ENCODE assay signal across 8 cellular contexts in the genomic region with DNA sequence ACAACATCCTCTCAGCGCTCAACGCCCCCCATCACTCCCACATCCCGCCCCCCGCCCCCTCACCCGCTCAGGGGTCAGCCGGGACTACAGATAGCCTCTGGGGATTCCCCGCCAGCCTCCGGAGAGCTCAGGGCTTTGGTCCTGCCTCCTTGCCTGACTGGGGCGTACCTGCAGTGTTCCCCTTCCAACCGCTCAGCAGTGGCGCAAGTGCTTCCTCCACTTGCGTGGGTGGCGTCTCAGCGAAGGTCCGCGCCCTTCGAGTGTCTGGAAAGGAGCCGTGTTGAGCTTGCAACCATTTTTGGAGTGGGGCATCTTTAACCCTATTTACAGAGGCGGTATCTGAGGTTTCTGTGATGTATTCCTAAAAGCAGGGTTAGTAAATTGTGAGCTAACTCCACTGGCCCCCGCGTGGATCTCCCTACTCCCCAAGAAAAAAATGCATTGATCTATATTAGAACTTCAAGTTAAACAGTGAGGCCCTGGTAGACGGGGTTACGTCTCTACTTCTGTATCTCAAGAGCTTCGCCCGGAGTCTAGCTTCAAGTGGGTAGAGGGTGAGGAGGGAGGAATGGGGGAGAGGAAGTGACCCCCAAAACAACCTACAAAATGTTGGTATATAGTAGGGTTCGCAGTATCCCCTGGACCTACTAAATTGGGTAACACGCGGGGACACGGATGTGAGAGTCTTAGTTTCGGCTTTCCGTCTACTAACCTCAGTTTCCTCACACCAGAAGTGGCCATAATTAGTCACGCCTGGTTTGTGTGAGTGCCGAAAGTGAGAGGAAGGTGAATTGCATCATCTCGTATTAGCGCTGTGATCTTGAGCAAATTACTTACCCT. TPM values are rescaled to one million over a fixed set of nuclear protein-coding genes. Genes with fewer than 3 reads are reported as not detected.
DNase-seq lines count a peak whose midpoint lies in the region; ATAC-seq and TF ChIP-seq lines count a peak whose summit lies in the region.

No MANE protein-coding gene starts in this region.

- no peak overlapping the region for H3K4me3 Mint-ChIP-seq in Calu3 (ENCODE audit: low read depth, unreplicated experiment)

- H3K14ac ChIP-seq in mesenchymal stem cell (ENCODE audit: low read length in 2 of 2), result no peak overlapping the region

- BruUV-seq in Calu3 (replicated peaks; lab: Mats Ljungman, UMichigan), result no TSS peak

- no peak overlapping the region for H2BK15ac ChIP-seq in mesenchymal stem cell (ENCODE audit: low read depth, poor library complexity, severe bottlenecking)

- H3K4me2 ChIP-seq in mesenchymal stem cell (ENCODE audit: low read length, poor library complexity, severe bottlenecking), result no peak overlapping the region

- no peaks in the 10 kb centered on the region for H3K9me3 Mint-ChIP-seq in Calu3 (ENCODE audit: low read depth, unreplicated experiment)

- no peak overlapping the region for H2BK12ac ChIP-seq in mesenchymal stem cell (ENCODE audit: low read length in 2 of 2)

- H3K27ac Mint-ChIP-seq in Calu3 (ENCODE audit: unreplicated experiment), result no peak overlapping the region

- H3K27ac ChIP-seq in mesenchymal stem cell (ENCODE audit: low read length, poor library complexity, severe bottlenecking), result no peak overlapping the region

- no peak overlapping the region for H2AFZ ChIP-seq in mesenchymal stem cell (ENCODE audit: low read depth, low read length)

- no peaks in the 10 kb centered on the region for H3K4me1 Mint-ChIP-seq in Calu3 (ENCODE audit: low read depth, unreplicated experiment)

- H3K27me3 Mint-ChIP-seq in Calu3 (ENCODE audit: unreplicated experiment), result peaks cover 14% of the 10 kb centered on the region

- no peaks in the 10 kb centered on the region for H3K36me3 ChIP-seq in mesenchymal stem cell (ENCODE audit: control insufficient read depth in 1 of 2, insufficient read depth in 2 of 2, low read depth in 1 of 2, low read length in 2 of 2)

- H3K9me3 ChIP-seq in mesenchymal stem cell (ENCODE audit: control insufficient read depth, low read length), result peaks cover 12% of the 10 kb centered on the region

- no peak overlapping the region for H3K23ac ChIP-seq in mesenchymal stem cell (ENCODE audit: low read length in 2 of 2)

- no peak overlapping the region for H2AK5ac ChIP-seq in mesenchymal stem cell (ENCODE audit: low read length, severe bottlenecking)

- H3K4me1 ChIP-seq in mesenchymal stem cell (ENCODE audit: control insufficient read depth, insufficient read depth, low read depth, low read length), result peaks cover 19% of the 10 kb centered on the region

- H2BK120ac ChIP-seq in mesenchymal stem cell (ENCODE audit: low read depth, low read length), result no peak overlapping the region

- no peak overlapping the region for H2BK5ac ChIP-seq in mesenchymal stem cell (ENCODE audit: low read depth, low read length, poor library complexity, severe bottlenecking)

- peak; percentile 10 for DNase-seq in 8988T
- DNase-seq in NOMO-1 treated with dmso at 0.1 percent for 144 hours (lab: John Stamatoyannopoulos, UW; ENCODE audit: unreplicated experiment), result peak; percentile 50
- peak; percentile 20 for DNase-seq in mesenchymal stem cell
- DNase-seq in NCI-H1105 treated with DMSO at 0.1 percent for 48 hours (lab: John Stamatoyannopoulos, UW), result no peak
- DNase-seq in NCI-H1048 (lab: John Stamatoyannopoulos, UW), result no peak
- DNase-seq in Calu3, result no peak

- no peaks in the 10 kb centered on the region for H3K79me1 ChIP-seq in mesenchymal stem cell (replicated peaks; ENCODE audit: low read length, poor library complexity, severe bottlenecking)

- H4K91ac ChIP-seq in mesenchymal stem cell (ENCODE audit: low read length), result no peak overlapping the region

- 13% methylated on average over 24 of the region's 35 CpGs for WGBS in mesenchymal stem cell

- no peak overlapping the region for H3K9ac ChIP-seq in mesenchymal stem cell (ENCODE audit: low read length)

- CTCF ChIA-PET in Calu3 (lab: Charles Lee), result interaction anchor here (0.6 kb wide), 2 partner anchors 8 to 16 kb away, joined by 4 to 6 read pairs; no protein-coding TSS in a partner anchor

- no peak overlapping the region for H3K4me3 ChIP-seq in mesenchymal stem cell (ENCODE audit: insufficient read depth in 1 of 2, low read depth in 1 of 2, low read length in 2 of 2)

- no peak overlapping the region for H4K8ac ChIP-seq in mesenchymal stem cell (ENCODE audit: low read length)

- peak; percentile 77 for ATAC-seq in GM18517 (IDR thresholded peaks at IDR 0.05; ENCODE audit: unreplicated experiment)
- ATAC-seq in HG02870 (IDR thresholded peaks at IDR 0.05; ENCODE audit: unreplicated experiment), result peak; percentile 74

- H3K18ac ChIP-seq in mesenchymal stem cell (ENCODE audit: low read depth in 1 of 2, low read length in 2 of 2), result no peak overlapping the region

- H3K36me3 Mint-ChIP-seq in Calu3 (ENCODE audit: insufficient read depth, unreplicated experiment), result no peaks in the 10 kb centered on the region

- H3K4ac ChIP-seq in mesenchymal stem cell (ENCODE audit: low read depth in 1 of 2, low read length in 2 of 2), result no peak overlapping the region

- H3K27me3 ChIP-seq in mesenchymal stem cell (ENCODE audit: control insufficient read depth in 1 of 2, insufficient read depth in 1 of 2, low read length in 2 of 2), result peaks cover 99 to 100% of the 10 kb centered on the region in 2 experiments

- no peak for TF ChIP-seq CTCF in Calu3 (IDR thresholded peaks at IDR 0.05; ENCODE audit: unreplicated experiment)

- intact Hi-C loops in Calu3 (cut with micrococcal nuclease; ENCODE audit: unreplicated experiment), result no loop called here

RNA-seq across cellular contexts. Expression of a gene that starts 16.1 kb away (rescaled TPM):
- polyA plus RNA-seq in mesenchymal stem cell (2013, experiment 1 of 2), result 11.5 TPM
- 11.2 TPM for polyA plus RNA-seq in mesenchymal stem cell (2013, experiment 2 of 2)
- 0.12 TPM in 1 of 2 replicates, not detected in the other for total RNA-seq in Calu3 (2022)

RNA-seq across cellular contexts. Expression of a gene that starts 44.1 kb away (rescaled TPM):
- polyA plus RNA-seq in mesenchymal stem cell (2013, experiment 1 of 2), result 20.5 TPM
- 21.7 TPM for polyA plus RNA-seq in mesenchymal stem cell (2013, experiment 2 of 2)
- 10.6 and 11.3 TPM in 2 replicates for total RNA-seq in Calu3 (2022)

Comparison
In these comparisons a context has a peak if more than half of its experiments do, and no peak if none do; other contexts are left out.
1. DNase-seq: peak in 8988T (single experiment), NOMO-1 treated with dmso at 0.1 percent for 144 hours (single experiment) and mesenchymal stem cell (single experiment); none in NCI-H1105 treated with DMSO at 0.1 percent for 48 hours (single experiment), NCI-H1048 (single experiment) and Calu3 (single experiment).